12 cellular contexts compared by ENCODE assay signal in the genomic region with DNA sequence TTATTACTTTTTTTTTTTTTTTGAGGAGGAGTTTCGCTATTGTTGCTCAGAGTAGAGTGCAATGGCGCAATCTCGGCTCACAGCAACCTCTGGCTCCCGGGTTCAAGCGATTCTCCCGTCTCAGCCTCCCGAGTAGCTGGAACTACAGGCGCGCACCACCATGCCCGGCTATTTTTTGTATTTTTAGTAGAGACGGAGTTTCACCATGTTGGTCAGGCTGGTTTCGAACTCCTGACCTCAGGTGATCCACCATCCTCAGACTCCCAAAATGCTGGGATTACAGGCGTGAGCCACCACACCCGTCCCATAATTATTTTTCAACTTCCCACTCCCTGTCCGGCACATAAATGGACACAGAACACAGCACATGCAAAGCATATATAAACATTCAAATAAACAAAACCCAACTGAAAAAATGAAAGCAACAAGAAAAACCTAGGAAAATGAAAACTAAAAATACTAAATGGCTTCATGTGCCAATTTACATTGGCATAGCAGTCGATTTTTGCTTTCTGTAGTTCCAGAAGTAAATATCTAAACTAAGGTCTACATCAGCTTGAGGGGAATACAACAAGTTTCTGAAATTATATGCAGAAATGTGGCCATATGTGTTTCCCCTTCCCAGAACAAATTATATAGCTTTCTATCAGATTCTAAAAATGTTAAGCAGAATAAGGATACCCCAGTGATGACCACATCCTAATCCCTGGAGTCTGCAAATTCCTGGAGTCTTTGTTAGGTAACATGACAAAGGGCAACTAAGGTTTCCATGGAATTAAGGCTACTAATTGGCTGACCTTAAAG.
DNase-seq lines count a peak whose midpoint lies in the region; ATAC-seq and TF ChIP-seq lines count a peak whose summit lies in the region.
"Had no signal": no experiment of that assay in that cellular context is flagged by ENCODE, and none has a peak within 500 bp of the region (broad histone marks: within the 10 kb centered on the region; RNA-seq: fewer than 3 reads in every experiment).

No MANE protein-coding gene starts in this region.

- H3K27me3 Mint-ChIP-seq in GM23338 (ENCODE audit: insufficient read depth, low read depth, poor library complexity) (peaks cover 35% of the 10 kb centered on the region), glutamatergic neuron (ENCODE audit: unreplicated experiment) (peaks cover 15% of the 10 kb centered on the region)

- H3K4me3 Mint-ChIP-seq in GM23338: peak overlapping the region; percentile 64
- peak overlapping the region; percentile 47 for H3K4me3 Mint-ChIP-seq in glutamatergic neuron (ENCODE audit: unreplicated experiment)

- TF ChIP-seq CTCF in A673 (conservative IDR thresholded peaks at IDR 0.05; ENCODE audit: low read depth, low read length) (no peak), GM23338 (conservative IDR thresholded peaks at IDR 0.05; ENCODE audit: low read depth in 2 of 2) (no peak), glutamatergic neuron (IDR thresholded peaks at IDR 0.05; ENCODE audit: partially characterized antibody, unreplicated experiment) (no peak), vagina (IDR thresholded peaks at IDR 0.05) (no peak)

- H3K4me1 ChIP-seq in A673 (ENCODE audit: insufficient read depth, low read length, poor library complexity, severe bottlenecking): peaks cover 5% of the 10 kb centered on the region
- H3K4me1 ChIP-seq in GM23338 (ENCODE audit: insufficient read depth): peaks cover 5% of the 10 kb centered on the region; the same call in 1 of the 2 replicates
- peaks cover 13% of the 10 kb centered on the region for H3K4me1 ChIP-seq in vagina

- ATAC-seq in GM23338: no peak
- ATAC-seq in GM21737 (IDR thresholded peaks at IDR 0.05; ENCODE audit: unreplicated experiment): no peak

- H2AFZ ChIP-seq in GM23338: no peak overlapping the region

- H3K36me3 ChIP-seq in A673 (ENCODE audit: insufficient read depth, low read length, poor library complexity, severe bottlenecking): no peaks in the 10 kb centered on the region
- H3K36me3 ChIP-seq in GM23338 (ENCODE audit: insufficient read depth): no peaks in the 10 kb centered on the region
- no peaks in the 10 kb centered on the region; the same call in 1 of the 2 replicates for H3K36me3 ChIP-seq in SK-N-MC (ENCODE audit: insufficient read depth, low read length)
- no peaks in the 10 kb centered on the region for H3K36me3 ChIP-seq in vagina

- DNase-seq in A673 (ENCODE audit: low spot score) (no peak), GM23338 (ENCODE audit: low spot score) (peak; percentile 67), SK-N-MC (ENCODE audit: low read depth, low spot score) (no peak), glutamatergic neuron (no peak), COLO829 (ENCODE audit: low spot score) (no peak), SKM-1 treated with dmso at 0.1 percent for 144 hours (lab: John Stamatoyannopoulos, UW; ENCODE audit: unreplicated experiment) (no peak), vagina (ENCODE audit: extremely low spot score in 2 of 2) (no peak)
- DNase-seq: activated gamma-delta T cell treated with Interleukin-2 at 50 U/mL for 16 hours, islet precursor cell, NCI-H1930, WERI-Rb-1 had no signal

- H3K27ac ChIP-seq in A673 (ENCODE audit: low read depth, low read length, poor library complexity, severe bottlenecking) (peak overlapping the region; percentile 0), GM23338 (ENCODE audit: low read depth) (peak overlapping the region; percentile 84), SK-N-MC (peak overlapping the region; percentile 86), vagina (no peak overlapping the region)
- H3K27ac ChIP-seq: WERI-Rb-1 had no signal

- H3K27me3 ChIP-seq in A673 (replicated peaks; ENCODE audit: insufficient read depth, low read depth, low read length, poor library complexity) (no peaks in the 10 kb centered on the region), GM23338 (ENCODE audit: insufficient read depth) (no peaks in the 10 kb centered on the region), vagina (no peaks in the 10 kb centered on the region)

- no peak overlapping the region for H3K9ac ChIP-seq in SK-N-MC (ENCODE audit: insufficient read length)

- no peaks in the 10 kb centered on the region for H4K20me1 ChIP-seq in GM23338 (replicated peaks; ENCODE audit: insufficient read depth)

- no peak overlapping the region for H3K4me2 ChIP-seq in GM23338

- no TSS peak for BruUV-seq in A673 (replicated peaks; lab: Mats Ljungman, UMichigan)

- peaks cover 27% of the 10 kb centered on the region for H3K79me2 ChIP-seq in GM23338 (replicated peaks; ENCODE audit: insufficient read depth)

- H3K27ac Mint-ChIP-seq in GM23338 (peak overlapping the region; percentile 97), glutamatergic neuron (ENCODE audit: unreplicated experiment) (peak overlapping the region; percentile 13)

- H3K4me3 ChIP-seq in A673 (ENCODE audit: low read depth, low read length, poor library complexity, severe bottlenecking) (no peak overlapping the region), GM23338 (peak overlapping the region; percentile 2; the same call in 1 of the 2 replicates), SK-N-MC (0 out of 2 replicates have a peak overlapping the region, but pooled peaks have one; percentile 0), vagina (no peak overlapping the region)

- no peak for TF ChIP-seq POLR2A in vagina (IDR thresholded peaks at IDR 0.05)

- intact Hi-C loops in A673 (cut with micrococcal nuclease; ENCODE audit: unreplicated experiment): loop anchor here (10.0 kb wide), 1 partner anchor 176 kb away; a partner anchor contains a TSS
- intact Hi-C loops in vagina (cut with DNase I): no loop called here

- POLR2A ChIA-PET in A673 (lab: Charles Lee; ENCODE audit: low non-redundant PET): interaction anchor here (0.6 kb wide), 2 partner anchors 33 to 677 kb away, joined by 4 to 12 read pairs; no protein-coding TSS in a partner anchor

- peaks cover 22% of the 10 kb centered on the region for H3K9me3 Mint-ChIP-seq in GM23338
- H3K9me3 Mint-ChIP-seq in glutamatergic neuron (ENCODE audit: unreplicated experiment): peaks cover 13% of the 10 kb centered on the region

- H3K4me1 Mint-ChIP-seq in GM23338 (peaks cover 23% of the 10 kb centered on the region), glutamatergic neuron (ENCODE audit: low read depth, unreplicated experiment) (peaks cover 7% of the 10 kb centered on the region)

- H3K9me3 ChIP-seq in A673 (ENCODE audit: low read depth, low read length, poor library complexity, severe bottlenecking) (no peaks in the 10 kb centered on the region), SK-N-MC (ENCODE audit: low read depth, low read length) (no peaks in the 10 kb centered on the region), vagina (no peaks in the 10 kb centered on the region)

- peaks cover 13% of the 10 kb centered on the region for H3F3A ChIP-seq in GM23338 (replicated peaks; ENCODE audit: low read depth)

- peaks cover 18% of the 10 kb centered on the region for H3K36me3 Mint-ChIP-seq in GM23338 (ENCODE audit: low read depth)
- no peaks in the 10 kb centered on the region for H3K36me3 Mint-ChIP-seq in glutamatergic neuron (ENCODE audit: unreplicated experiment)

- CTCF ChIA-PET in A673 (lab: Charles Lee): no interaction called here

- no peaks in the 10 kb centered on the region for H3K9me2 ChIP-seq in GM23338 (ENCODE audit: insufficient read depth)

TF ChIP-seq in GM23338, 12 proteins besides CTCF, POLR2A, EP300 and RAD21 (continues in another document):
- no peak for TF ChIP-seq JUNB (IDR thresholded peaks at IDR 0.05; ENCODE audit: unreplicated experiment)
- no peak for TF ChIP-seq ZNF114 (CRISPR knock-in tag; IDR thresholded peaks at IDR 0.05)
- no peak for TF ChIP-seq EZH2phosphoT487 (IDR thresholded peaks at IDR 0.05; ENCODE audit: unreplicated experiment)
- TF ChIP-seq NANOG (IDR thresholded peaks at IDR 0.05; ENCODE audit: borderline replicate concordance): no peak
- TF ChIP-seq STAT1 (IDR thresholded peaks at IDR 0.05; ENCODE audit: unreplicated experiment): no peak
- no peak for TF ChIP-seq EZH2 (IDR thresholded peaks at IDR 0.05; ENCODE audit: low read depth, unreplicated experiment)

Comparison
In these comparisons a context has a peak if more than half of its experiments do, and no peak if none do; other contexts are left out.
1. H3K4me3 ChIP-seq: peak in GM23338 (single experiment) and SK-N-MC (single experiment); none in A673 (single experiment) and vagina (0 of 2).